Comparison of ENCODE assay signal across 13 cellular contexts in genomic region chr16:72530434-72530833, GRCh38.
DNase-seq lines count a peak whose midpoint lies in the region; ATAC-seq and TF ChIP-seq lines count a peak whose summit lies in the region.
"Had no signal": no experiment of that assay in that cellular context is flagged by ENCODE, and none has a peak within 500 bp of the region (broad histone marks: within the 10 kb centered on the region; RNA-seq: fewer than 3 reads in every experiment).

No MANE protein-coding gene starts in this region.

- H3K9me2 ChIP-seq in OCI-LY1 (ENCODE audit: low read depth, low read length) = no peaks in the 10 kb centered on the region

- no peak for ATAC-seq in left cardiac atrium
- no peak for ATAC-seq in GM21786 (IDR thresholded peaks at IDR 0.05; ENCODE audit: unreplicated experiment)
- ATAC-seq: T-helper 17 cell had no signal

- no peaks in the 10 kb centered on the region for H3F3A ChIP-seq in OCI-LY1 (ENCODE audit: insufficient read depth, low read length)

- TF ChIP-seq CTCF in cardiac muscle cell (IDR thresholded peaks at IDR 0.05; ENCODE audit: low read depth, low read length) (peak; percentile 52), OCI-LY1 (IDR thresholded peaks at IDR 0.05; ENCODE audit: low read length) (peak; percentile 65; the same call in 1 of the 2 replicates)

- H3K79me2 ChIP-seq in OCI-LY1 (ENCODE audit: insufficient read depth, low read length) = no peaks in the 10 kb centered on the region

- H4K20me1 ChIP-seq in OCI-LY1 (ENCODE audit: insufficient read depth, low read length) = no peaks in the 10 kb centered on the region

- H2AFZ ChIP-seq in OCI-LY1 (ENCODE audit: low read length) = no peak overlapping the region

- H3K4me1 ChIP-seq in cardiac muscle cell (ENCODE audit: low read depth) = no peaks in the 10 kb centered on the region
- no peaks in the 10 kb centered on the region for H3K4me1 ChIP-seq in OCI-LY1 (ENCODE audit: insufficient read depth, low read length, severe bottlenecking)
- H3K4me1 ChIP-seq: BE2C had no signal

- H3K27me3 ChIP-seq in cardiac muscle cell = no peaks in the 10 kb centered on the region
- no peaks in the 10 kb centered on the region for H3K27me3 ChIP-seq in OCI-LY1 (ENCODE audit: insufficient read depth, low read length)
- H3K27me3 ChIP-seq: BE2C had no signal

- H3K27ac ChIP-seq in cardiac muscle cell (no peak overlapping the region), OCI-LY1 (ENCODE audit: low read depth, low read length, poor library complexity, severe bottlenecking) (no peak overlapping the region), epithelial cell of prostate (peak overlapping the region; percentile 58)

- H3K4me3 ChIP-seq in cardiac muscle cell = no peak overlapping the region
- H3K4me3 ChIP-seq in OCI-LY1 (ENCODE audit: low read depth, low read length, poor library complexity, severe bottlenecking) = no peak overlapping the region

- H3K4me2 ChIP-seq in OCI-LY1 (ENCODE audit: low read length) = no peak overlapping the region

- H3K9me3 ChIP-seq in cardiac muscle cell (ENCODE audit: low read depth) (no peaks in the 10 kb centered on the region), OCI-LY1 (ENCODE audit: low read length) (no peaks in the 10 kb centered on the region)
- H3K9me3 ChIP-seq: BE2C had no signal

- no peak overlapping the region for H3K9ac ChIP-seq in OCI-LY1 (ENCODE audit: low read length)

- DNase-seq in cardiac muscle cell (ENCODE audit: low read depth in 1 of 2, low spot score in 1 of 2) (peak in 1 of 2 donors; percentile 90), left cardiac atrium (no peak), epithelial cell of prostate (ENCODE audit: low read depth, low spot score) (peak; percentile 18), mucosa of gallbladder (ENCODE audit: low spot score) (no peak), GOT3 (lab: John Stamatoyannopoulos, UW) (no peak), glomerular visceral epithelial cell (ENCODE audit: extremely low spot score) (no peak)
- DNase-seq: activated T-cell treated with anti-CD3 and anti-CD28 coated beads for 4 hours, BE2C, naive B cell, NCI-H446 treated with DMSO at 0.1 percent for 48 hours, T-helper 17 cell had no signal

- intact Hi-C loops in left cardiac atrium (cut with DNase I) = no loop called here

- H3K36me3 ChIP-seq in cardiac muscle cell (no peaks in the 10 kb centered on the region), OCI-LY1 (ENCODE audit: insufficient read depth, low read length) (no peaks in the 10 kb centered on the region)
- H3K36me3 ChIP-seq: BE2C had no signal
